13 cellular contexts compared by ENCODE assay signal in genomic region chr3:116314476-116314875, GRCh38.
"Had no signal": no experiment of that assay in that cellular context is flagged by ENCODE, and none has a peak within 500 bp of the region (broad histone marks: within the 10 kb centered on the region; RNA-seq: fewer than 3 reads in every experiment).

No MANE protein-coding gene starts in this region.

- H3K36me3 ChIP-seq: gastrocnemius medialis, upper lobe of right lung had no signal

- H3K9me3 ChIP-seq: upper lobe of right lung had no signal

- H3K27ac ChIP-seq: gastrocnemius medialis, upper lobe of right lung had no signal

- DNase-seq: activated CD4-positive, alpha-beta T cell treated with anti-CD3 and anti-CD28 coated beads for 1 hour; activated CD4-positive, alpha-beta T cell treated with anti-CD3 and anti-CD28 coated beads, Interleukin-2, amount 50 U/mL, for 48 hours; activated effector memory CD4-positive, alpha-beta T cell treated with anti-CD3 and anti-CD28 coated beads, Interleukin-2, amount 50 U/mL, for 16 hours; activated T-cell treated with anti-CD3 and anti-CD28 coated beads, Interleukin-2, amount 50 U/mL, for 4 hours; amniotic stem cell; gastrocnemius medialis; nucleus accumbens; stimulated activated CD4-positive, alpha-beta T cell treated with anti-CD3 and anti-CD28 coated beads, Interleukin-2, amount 100 ng/mL, for 48 hours; T-helper 2 cell; upper lobe of right lung had no signal

- H3K4me3 Mint-ChIP-seq: activated T-cell treated with anti-CD3 and anti-CD28 coated beads, Interleukin-2, amount 50 U/mL, for 4 hours; stimulated activated naive CD8-positive, alpha-beta T cell treated with anti-CD3 and anti-CD28 coated beads, Interleukin-15, Interleukin-2, amounts not matched to agents 100 ng/mL and 50 ng/mL, for 24 hours had no signal

- H3K4me1 ChIP-seq: gastrocnemius medialis, upper lobe of right lung had no signal

- H3K27me3 Mint-ChIP-seq: progenitor cell of endocrine pancreas; stimulated activated naive CD8-positive, alpha-beta T cell treated with anti-CD3 and anti-CD28 coated beads, Interleukin-15, Interleukin-2, amounts not matched to agents 100 ng/mL and 50 ng/mL, for 24 hours had no signal

- H3K4me3 ChIP-seq: gastrocnemius medialis, upper lobe of right lung had no signal

- H3K27ac Mint-ChIP-seq: activated naive CD4-positive, alpha-beta T cell treated with anti-CD3 and anti-CD28 coated beads, Interleukin-2, amount 50 U/mL, for 72 hours; progenitor cell of endocrine pancreas; stimulated activated naive CD8-positive, alpha-beta T cell treated with anti-CD3 and anti-CD28 coated beads, Interleukin-15, Interleukin-2, amounts not matched to agents 100 ng/mL and 50 ng/mL, for 24 hours had no signal
